In the genomic region with DNA sequence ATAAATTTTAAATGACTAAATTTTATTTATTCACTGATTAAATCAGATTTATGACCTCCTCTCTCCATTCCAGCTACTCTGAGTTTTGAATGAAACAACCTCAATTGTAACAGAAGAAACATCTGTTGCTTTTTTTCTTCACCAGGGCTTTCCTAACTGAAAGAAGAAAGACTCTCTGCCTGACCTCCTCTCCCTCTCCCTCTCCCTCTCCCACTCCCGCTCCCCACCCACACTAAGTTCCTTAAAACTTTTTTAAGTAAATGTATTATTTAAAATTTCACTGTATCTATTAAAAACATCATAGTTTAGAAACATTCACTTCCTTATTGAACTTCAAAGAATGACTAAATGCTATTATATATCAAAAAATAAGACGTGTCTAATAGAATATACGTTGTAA, we compare ENCODE assay signal across 8 cellular contexts.
DNase-seq lines count a peak whose midpoint lies in the region; ATAC-seq and TF ChIP-seq lines count a peak whose summit lies in the region.

No MANE protein-coding gene starts in this region.

- H3K27ac ChIP-seq in VCaP (peak overlapping the region; percentile 22; the same call in 1 of the 2 replicates), iPS DF 6.9 (ENCODE audit: low read length) (no peak overlapping the region), testis (peak overlapping the region; percentile 27 to 33)

- no CpG with 5 or more reads among the region's 3 CpGs for WGBS in iPS DF 6.9 (ENCODE audit: insufficient coverage, insufficient read length)
- WGBS in testis, 2 donors = 13% methylated on average over 3 of the region's 3 CpGs

- no peaks in the 10 kb centered on the region for H3K9me3 ChIP-seq in iPS DF 6.9 (ENCODE audit: control insufficient read depth, insufficient read depth, low read length)
- H3K9me3 ChIP-seq in testis = no peaks in the 10 kb centered on the region

- CTCF ChIA-PET in activated CD8-positive, alpha-beta memory T cell treated with anti-CD3 and anti-CD28 coated beads, Interleukin-2, amount 10 ng/mL, durations not matched to agents 7 days and 5 days (lab: Charles Lee) = no interaction called here

- no peaks in the 10 kb centered on the region for H3K36me3 ChIP-seq in iPS DF 6.9 (ENCODE audit: control insufficient read depth, insufficient read depth, low read length)
- no peaks in the 10 kb centered on the region for H3K36me3 ChIP-seq in testis (ENCODE audit: low read depth, missing control alignments)

- H3K4me3 ChIP-seq in iPS DF 6.9 (ENCODE audit: low read length) (peak overlapping the region; percentile 79; the same call in 1 of the 2 replicates), testis (peak overlapping the region; percentile 31 to 55)

- intact Hi-C loops in testis (cut with DNase I; ENCODE audit: low total_unique reads) = no loop called here

- no peaks in the 10 kb centered on the region for H3K4me1 ChIP-seq in iPS DF 6.9 (ENCODE audit: control insufficient read depth, insufficient read depth, low read length)
- peaks cover 11% of the 10 kb centered on the region for H3K4me1 ChIP-seq in testis

- H3K4me1 Mint-ChIP-seq in activated CD8-positive, alpha-beta memory T cell treated with anti-CD3 and anti-CD28 coated beads, Interleukin-2, amount 10 ng/mL, durations not matched to agents 7 days and 5 days = peaks cover 19% of the 10 kb centered on the region

- peak overlapping the region; percentile 72 for H3K27ac Mint-ChIP-seq in activated CD8-positive, alpha-beta memory T cell treated with anti-CD3 and anti-CD28 coated beads, Interleukin-2, amount 10 ng/mL, durations not matched to agents 7 days and 5 days

- in situ Hi-C loops in GM13977 (cut with MboI; ENCODE audit: low pct_unique_long_range_greater_than_20kb, low sequenced_read_pairs, unreplicated experiment) = no loop called here

- H3K27me3 ChIP-seq in iPS DF 6.9 (ENCODE audit: control insufficient read depth, insufficient read depth, low read length) (no peaks in the 10 kb centered on the region), testis (no peaks in the 10 kb centered on the region)

- TF ChIP-seq POLR2A in testis (IDR thresholded peaks at IDR 0.05) = no peak

- no peak for TF ChIP-seq CTCF in VCaP (conservative IDR thresholded peaks at IDR 0.05)
- TF ChIP-seq CTCF in testis (IDR thresholded peaks at IDR 0.05) = no peak
- no peak for TF ChIP-seq CTCF in GM13977 (IDR thresholded peaks at IDR 0.05; ENCODE audit: extremely low read depth, insufficient read depth, missing control alignments)

- H3K9me3 Mint-ChIP-seq in activated CD8-positive, alpha-beta memory T cell treated with anti-CD3 and anti-CD28 coated beads, Interleukin-2, amount 10 ng/mL, durations not matched to agents 7 days and 5 days (ENCODE audit: low read depth) = no peaks in the 10 kb centered on the region

- no peaks in the 10 kb centered on the region for H3K36me3 Mint-ChIP-seq in activated CD8-positive, alpha-beta memory T cell treated with anti-CD3 and anti-CD28 coated beads, Interleukin-2, amount 10 ng/mL, durations not matched to agents 7 days and 5 days

- no peaks in the 10 kb centered on the region for H3K27me3 Mint-ChIP-seq in activated CD8-positive, alpha-beta memory T cell treated with anti-CD3 and anti-CD28 coated beads, Interleukin-2, amount 10 ng/mL, durations not matched to agents 7 days and 5 days

- peak overlapping the region; percentile 68 for H3K4me3 Mint-ChIP-seq in activated CD8-positive, alpha-beta memory T cell treated with anti-CD3 and anti-CD28 coated beads, Interleukin-2, amount 10 ng/mL, durations not matched to agents 7 days and 5 days

- ATAC-seq in activated CD8-positive, alpha-beta memory T cell treated with anti-CD3 and anti-CD28 coated beads, Interleukin-2, amount 10 ng/mL, durations not matched to agents 7 days and 5 days = no peak
- ATAC-seq in GM19035 (IDR thresholded peaks at IDR 0.05; ENCODE audit: unreplicated experiment) = no peak

- DNase-seq in activated CD8-positive, alpha-beta memory T cell treated with anti-CD3 and anti-CD28 coated beads, Interleukin-2, amount 10 ng/mL, durations not matched to agents 7 days and 5 days = no peak
- no peak for DNase-seq in activated CD8-positive, alpha-beta memory T cell treated with anti-CD3 and anti-CD28 coated beads for 24 hours
- DNase-seq in iPS DF 6.9 (ENCODE audit: low read depth, low spot score) (no peak), testis (no peak), NOMO-1 treated with DMSO at 0.1 percent for 48 hours (lab: John Stamatoyannopoulos, UW; ENCODE audit: unreplicated experiment) (no peak), GM13977 (ENCODE audit: low spot score) (no peak)
